27 cellular contexts compared by ENCODE assay signal in genomic region chr1:15110128-15110866, GRCh38. TPM values are rescaled to one million over a fixed set of nuclear protein-coding genes. Genes with fewer than 3 reads are reported as not detected.
"Had no signal": no experiment of that assay in that cellular context is flagged by ENCODE, and none has a peak within 500 bp of the region (broad histone marks: within the 10 kb centered on the region; RNA-seq: fewer than 3 reads in every experiment).

No MANE protein-coding gene starts in this region.

- ATAC-seq: activated T-helper 17 cell treated with anti-CD3 and anti-CD28 coated beads, Interleukin-2, amount 50 U/mL, for 72 hours; effector memory CD8-positive, alpha-beta T cell; esophagus mucosa; left lung; naive thymus-derived CD8-positive, alpha-beta T cell had no signal

- H3K27ac Mint-ChIP-seq: activated naive CD4-positive, alpha-beta T cell treated with anti-CD3 and anti-CD28 coated beads for 36 hours; activated naive CD8-positive, alpha-beta T cell treated with anti-CD3 and anti-CD28 coated beads, Interleukin-2, amount 10 ng/mL, durations not matched to agents 7 days and 5 days; activated T-cell treated with anti-CD3 and anti-CD28 coated beads, Interleukin-2, amount 50 U/mL, for 24 hours; activated T-helper 17 cell treated with anti-CD3 and anti-CD28 coated beads, Interleukin-2, amount 50 U/mL, for 72 hours; effector memory CD8-positive, alpha-beta T cell; immature natural killer cell; naive thymus-derived CD8-positive, alpha-beta T cell; neural progenitor cell; progenitor cell of endocrine pancreas; type B pancreatic cell had no signal

- H3K4me3 Mint-ChIP-seq: activated naive CD4-positive, alpha-beta T cell treated with anti-CD3 and anti-CD28 coated beads for 36 hours; activated naive CD8-positive, alpha-beta T cell treated with anti-CD3 and anti-CD28 coated beads, Interleukin-2, amount 10 ng/mL, durations not matched to agents 7 days and 5 days; activated T-cell treated with anti-CD3 and anti-CD28 coated beads, Interleukin-2, amount 50 U/mL, for 24 hours; activated T-helper 17 cell treated with anti-CD3 and anti-CD28 coated beads, Interleukin-2, amount 50 U/mL, for 72 hours; effector memory CD8-positive, alpha-beta T cell; immature natural killer cell; naive thymus-derived CD8-positive, alpha-beta T cell; neural progenitor cell; type B pancreatic cell had no signal

- H3K9me3 ChIP-seq: breast epithelium, colonic mucosa, left lung, testis had no signal

- H3K27me3 ChIP-seq: breast epithelium, colonic mucosa, dorsolateral prefrontal cortex, hepatocyte, left lung, neural progenitor cell, testis had no signal

- H3K4me1 Mint-ChIP-seq: naive thymus-derived CD8-positive, alpha-beta T cell had no signal

- H3K27me3 Mint-ChIP-seq: type B pancreatic cell had no signal

- DNase-seq: activated CD4-positive, alpha-beta T cell treated with anti-CD3 and anti-CD28 coated beads for 1 hour; activated CD8-positive, alpha-beta memory T cell treated with anti-CD3 and anti-CD28 coated beads, Interleukin-2, amount 50 U/mL, for 4 hours; activated naive CD4-positive, alpha-beta T cell treated with anti-CD3 and anti-CD28 coated beads for 36 hours; activated naive CD8-positive, alpha-beta T cell treated with anti-CD3 and anti-CD28 coated beads, Interleukin-2, amount 10 ng/mL, durations not matched to agents 7 days and 5 days; activated T-cell treated with anti-CD3 and anti-CD28 coated beads, Interleukin-2, amount 50 U/mL, for 24 hours; amniotic stem cell; colonic mucosa; effector memory CD8-positive, alpha-beta T cell; glutamatergic neuron; immature natural killer cell; left lung; naive thymus-derived CD8-positive, alpha-beta T cell; small intestine; stimulated activated CD4-positive, alpha-beta T cell treated with anti-CD3 and anti-CD28 coated beads, Interleukin-2, amount 100 ng/mL, for 24 hours; stimulated activated naive CD4-positive, alpha-beta T cell; T-helper 1 cell; testis; WERI-Rb-1 had no signal

- H3K4me1 ChIP-seq: breast epithelium, colonic mucosa, left lung, testis had no signal

- H3K36me3 Mint-ChIP-seq: activated naive CD8-positive, alpha-beta T cell treated with anti-CD3 and anti-CD28 coated beads, Interleukin-2, amount 10 ng/mL, durations not matched to agents 7 days and 5 days; immature natural killer cell; naive thymus-derived CD8-positive, alpha-beta T cell; neural progenitor cell; type B pancreatic cell had no signal

- H3K36me3 ChIP-seq: breast epithelium, colonic mucosa, neural progenitor cell, WERI-Rb-1 had no signal

- H3K79me2 ChIP-seq: hepatocyte had no signal

- H3K27ac ChIP-seq: breast epithelium, colonic mucosa, dorsolateral prefrontal cortex, hepatocyte, left lung, neural progenitor cell, testis, WERI-Rb-1 had no signal

- H2AFZ ChIP-seq: hepatocyte, neural progenitor cell had no signal

- H3K9me3 Mint-ChIP-seq: activated naive CD4-positive, alpha-beta T cell treated with anti-CD3 and anti-CD28 coated beads for 36 hours; activated naive CD8-positive, alpha-beta T cell treated with anti-CD3 and anti-CD28 coated beads, Interleukin-2, amount 10 ng/mL, durations not matched to agents 7 days and 5 days; activated T-cell treated with anti-CD3 and anti-CD28 coated beads, Interleukin-2, amount 50 U/mL, for 24 hours; activated T-helper 17 cell treated with anti-CD3 and anti-CD28 coated beads, Interleukin-2, amount 50 U/mL, for 72 hours; effector memory CD8-positive, alpha-beta T cell; immature natural killer cell; naive thymus-derived CD8-positive, alpha-beta T cell; neural progenitor cell; type B pancreatic cell had no signal

- H3K4me2 ChIP-seq: hepatocyte, neural progenitor cell had no signal

- H3K4me3 ChIP-seq: breast epithelium, colonic mucosa, dorsolateral prefrontal cortex, hepatocyte, left lung, lung, neural progenitor cell, testis had no signal

RNA-seq across cellular contexts. Expression of gene TMEM51, which starts 43.2 kb away (rescaled TPM):
- total RNA-seq: activated T-helper 17 cell treated with anti-CD3 and anti-CD28 coated beads, Interleukin-2, amount 50 U/mL, for 72 hours; naive thymus-derived CD8-positive, alpha-beta T cell had no signal
- polyA plus RNA-seq: immature natural killer cell; naive thymus-derived CD8-positive, alpha-beta T cell had no signal
